Comparison of ENCODE assay signal across 1 cellular context in the genomic region with DNA sequence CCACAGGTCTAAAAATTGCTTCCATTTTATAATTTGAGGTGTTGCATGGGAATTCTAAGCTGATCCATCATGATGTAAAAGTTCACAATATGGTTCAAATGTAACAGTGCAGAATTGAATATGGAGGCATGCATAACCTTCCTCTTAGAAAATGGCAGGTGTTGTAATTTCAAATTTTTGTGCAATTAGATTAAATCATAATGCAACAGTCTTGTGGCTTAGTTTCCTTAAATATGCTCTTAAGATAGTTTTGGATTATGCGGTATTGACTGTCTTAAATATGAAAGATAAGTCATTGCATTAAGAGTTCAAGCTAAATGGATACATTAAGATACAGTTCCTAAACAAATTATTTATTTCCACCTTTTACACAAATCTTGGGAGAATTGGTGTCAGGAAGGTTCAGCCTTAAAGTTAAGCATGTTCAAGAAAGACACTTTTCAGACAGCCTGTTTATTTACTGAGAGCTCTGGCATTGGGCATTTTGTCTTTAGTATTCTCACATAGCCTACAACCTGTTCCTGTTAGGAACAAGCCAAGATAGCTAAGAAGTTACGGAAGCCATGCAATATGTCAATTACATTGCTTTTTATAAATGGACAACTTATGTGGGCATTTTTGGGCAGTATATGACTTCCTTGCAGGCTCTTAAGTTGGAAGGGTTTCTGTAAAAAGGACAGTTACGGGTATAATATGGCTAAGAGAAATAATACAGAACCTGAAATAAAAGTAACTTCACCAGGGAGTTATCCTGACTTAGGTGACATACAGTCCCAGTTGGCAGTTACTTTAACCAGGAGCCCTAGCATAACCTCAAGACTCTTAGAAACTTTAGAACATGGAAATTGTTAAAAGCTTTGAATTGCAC.
TF ChIP-seq lines count a peak whose summit lies in the region.

No MANE protein-coding gene starts in this region.

TF ChIP-seq in HepG2, 621 proteins besides CTCF, POLR2A, EP300 and RAD21:
- TF ChIP-seq AGO2 (optimal IDR thresholded peaks at IDR 0.05; ENCODE audit: low read depth, low read length) (peak; percentile 64), ZNF326 (CRISPR knock-in tag; IDR thresholded peaks at IDR 0.05; ENCODE audit: borderline replicate concordance) (no peak), POLR2AphosphoS2 (IDR thresholded peaks at IDR 0.05; ENCODE audit: low read depth, low read length) (peak; percentile 88), SSRP1 (CRISPR knock-in tag; IDR thresholded peaks at IDR 0.05) (peak; percentile 22; the same call in 1 of the 2 replicates), RBFOX2 (IDR thresholded peaks at IDR 0.05; ENCODE audit: low read depth, low read length) (peak; percentile 68), ZNF205 (CRISPR knock-in tag; IDR thresholded peaks at IDR 0.05) (no peak), MBD4 (IDR thresholded peaks at IDR 0.05; ENCODE audit: borderline replicate concordance, low read length) (0 out of 2 replicates have a peak, but pooled peaks have one; percentile 32), RBM22 (optimal IDR thresholded peaks at IDR 0.05; ENCODE audit: low read length) (peak; percentile 94), POLR2G (IDR thresholded peaks at IDR 0.05; ENCODE audit: low read depth, low read length) (peak; percentile 26; the same call in 1 of the 2 replicates), HHEX (CRISPR knock-in tag; IDR thresholded peaks at IDR 0.05) (no peak)
- TF ChIP-seq, protein P1, sequence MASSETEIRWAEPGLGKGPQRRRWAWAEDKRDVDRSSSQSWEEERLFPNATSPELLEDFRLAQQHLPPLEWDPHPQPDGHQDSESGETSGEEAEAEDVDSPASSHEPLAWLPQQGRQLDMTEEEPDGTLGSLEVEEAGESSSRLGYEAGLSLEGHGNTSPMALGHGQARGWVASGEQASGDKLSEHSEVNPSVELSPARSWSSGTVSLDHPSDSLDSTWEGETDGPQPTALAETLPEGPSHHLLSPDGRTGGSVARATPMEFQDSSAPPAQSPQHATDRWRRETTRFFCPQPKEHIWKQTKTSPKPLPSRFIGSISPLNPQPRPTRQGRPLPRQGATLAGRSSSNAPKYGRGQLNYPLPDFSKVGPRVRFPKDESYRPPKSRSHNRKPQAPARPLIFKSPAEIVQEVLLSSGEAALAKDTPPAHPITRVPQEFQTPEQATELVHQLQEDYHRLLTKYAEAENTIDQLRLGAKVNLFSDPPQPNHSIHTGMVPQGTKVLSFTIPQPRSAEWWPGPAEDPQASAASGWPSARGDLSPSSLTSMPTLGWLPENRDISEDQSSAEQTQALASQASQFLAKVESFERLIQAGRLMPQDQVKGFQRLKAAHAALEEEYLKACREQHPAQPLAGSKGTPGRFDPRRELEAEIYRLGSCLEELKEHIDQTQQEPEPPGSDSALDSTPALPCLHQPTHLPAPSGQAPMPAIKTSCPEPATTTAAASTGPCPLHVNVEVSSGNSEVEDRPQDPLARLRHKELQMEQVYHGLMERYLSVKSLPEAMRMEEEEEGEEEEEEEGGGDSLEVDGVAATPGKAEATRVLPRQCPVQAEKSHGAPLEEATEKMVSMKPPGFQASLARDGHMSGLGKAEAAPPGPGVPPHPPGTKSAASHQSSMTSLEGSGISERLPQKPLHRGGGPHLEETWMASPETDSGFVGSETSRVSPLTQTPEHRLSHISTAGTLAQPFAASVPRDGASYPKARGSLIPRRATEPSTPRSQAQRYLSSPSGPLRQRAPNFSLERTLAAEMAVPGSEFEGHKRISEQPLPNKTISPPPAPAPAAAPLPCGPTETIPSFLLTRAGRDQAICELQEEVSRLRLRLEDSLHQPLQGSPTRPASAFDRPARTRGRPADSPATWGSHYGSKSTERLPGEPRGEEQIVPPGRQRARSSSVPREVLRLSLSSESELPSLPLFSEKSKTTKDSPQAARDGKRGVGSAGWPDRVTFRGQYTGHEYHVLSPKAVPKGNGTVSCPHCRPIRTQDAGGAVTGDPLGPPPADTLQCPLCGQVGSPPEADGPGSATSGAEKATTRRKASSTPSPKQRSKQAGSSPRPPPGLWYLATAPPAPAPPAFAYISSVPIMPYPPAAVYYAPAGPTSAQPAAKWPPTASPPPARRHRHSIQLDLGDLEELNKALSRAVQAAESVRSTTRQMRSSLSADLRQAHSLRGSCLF (CRISPR knock-in tag; IDR thresholded peaks at IDR 0.05; ENCODE audit: borderline replicate concordance): 0 out of 2 replicates have a peak, but pooled peaks have one; percentile 24
